Comparison of ENCODE assay signal across 1 cellular context in the genomic region with DNA sequence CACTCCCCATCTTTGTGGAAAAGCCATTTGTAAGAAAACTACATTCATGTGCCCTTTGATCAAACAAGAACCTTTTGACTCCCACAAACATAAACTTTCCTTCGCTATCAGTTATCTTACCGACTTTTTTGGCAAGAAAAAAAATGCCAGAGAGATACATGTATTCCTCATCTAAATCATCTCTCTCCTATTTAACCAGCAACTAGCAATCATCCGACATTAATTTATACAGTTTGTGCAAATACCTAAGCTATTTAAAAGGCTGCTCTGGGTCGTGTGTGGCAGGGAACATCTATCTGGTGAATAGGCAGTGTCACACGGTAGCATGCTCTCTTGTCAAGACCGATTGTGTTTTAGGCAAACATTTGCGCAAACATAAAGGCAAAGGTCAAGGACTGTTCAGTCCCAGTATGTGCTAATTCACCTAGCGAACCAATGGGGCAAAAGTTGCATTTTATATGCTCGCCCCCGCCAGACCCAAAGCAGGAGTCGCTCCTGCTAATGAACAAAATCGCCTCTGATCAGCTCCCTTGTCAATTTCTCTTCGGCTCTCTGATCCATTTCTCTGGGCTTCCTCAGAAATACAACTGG.
TF ChIP-seq lines count a peak whose summit lies in the region.

No MANE protein-coding gene starts in this region.

TF ChIP-seq in HepG2, 621 proteins besides CTCF, POLR2A, EP300 and RAD21 (continued from another document and continues in another):
- TF ChIP-seq KIAA2018 (CRISPR knock-in tag; IDR thresholded peaks at IDR 0.05; ENCODE audit: borderline replicate concordance) (no peak), CHD2 (IDR thresholded peaks at IDR 0.05; ENCODE audit: low read depth, low read length) (no peak), SALL2 (CRISPR knock-in tag; IDR thresholded peaks at IDR 0.05) (no peak), CEBPB (IDR thresholded peaks at IDR 0.05; ENCODE audit: borderline replicate concordance, low read depth, low read length) (peak; percentile 93), MLLT10 (CRISPR knock-in tag; IDR thresholded peaks at IDR 0.05) (no peak), MTF2 (CRISPR knock-in tag; IDR thresholded peaks at IDR 0.05; ENCODE audit: borderline replicate concordance) (no peak), SP2 (CRISPR knock-in tag; IDR thresholded peaks at IDR 0.05) (no peak), YY1 (IDR thresholded peaks at IDR 0.05; ENCODE audit: insufficient read depth, insufficient replicate concordance, low read depth, low read length) (no peak), ZBTB39 (CRISPR knock-in tag; IDR thresholded peaks at IDR 0.05) (no peak), TCF7 (IDR thresholded peaks at IDR 0.05; ENCODE audit: low read depth) (peak; percentile 46), HMG20A (CRISPR knock-in tag; IDR thresholded peaks at IDR 0.05; ENCODE audit: borderline replicate concordance) (peak; percentile 85), ZNF30 (CRISPR knock-in tag; IDR thresholded peaks at IDR 0.05) (no peak), ZNF678 (CRISPR knock-in tag; IDR thresholded peaks at IDR 0.05) (no peak), ZNF101 (CRISPR knock-in tag; IDR thresholded peaks at IDR 0.05; ENCODE audit: borderline replicate concordance, low read depth) (no peak), ZNF691 (CRISPR knock-in tag; IDR thresholded peaks at IDR 0.05; ENCODE audit: borderline replicate concordance, low read depth) (no peak), ZNF414 (CRISPR knock-in tag; IDR thresholded peaks at IDR 0.05) (no peak), ZNF318 (CRISPR knock-in tag; IDR thresholded peaks at IDR 0.05) (no peak), SRF (IDR thresholded peaks at IDR 0.05; ENCODE audit: low read depth, low read length) (no peak), ZNF724P (CRISPR knock-in tag; IDR thresholded peaks at IDR 0.05; ENCODE audit: borderline replicate concordance) (no peak), CREM (IDR thresholded peaks at IDR 0.05) (no peak), CREM (CRISPR knock-in tag; IDR thresholded peaks at IDR 0.05) (no peak), ZNF775 (CRISPR knock-in tag; IDR thresholded peaks at IDR 0.05; ENCODE audit: borderline replicate concordance) (no peak), RARG (CRISPR knock-in tag; IDR thresholded peaks at IDR 0.05; ENCODE audit: low read depth) (no peak), ZNF350 (CRISPR knock-in tag; IDR thresholded peaks at IDR 0.05; ENCODE audit: borderline replicate concordance, low read depth) (no peak), FOXC1 (CRISPR knock-in tag; IDR thresholded peaks at IDR 0.05; ENCODE audit: borderline replicate concordance) (no peak; the same call in 1 of the 2 replicates)
- TF ChIP-seq, protein P1, sequence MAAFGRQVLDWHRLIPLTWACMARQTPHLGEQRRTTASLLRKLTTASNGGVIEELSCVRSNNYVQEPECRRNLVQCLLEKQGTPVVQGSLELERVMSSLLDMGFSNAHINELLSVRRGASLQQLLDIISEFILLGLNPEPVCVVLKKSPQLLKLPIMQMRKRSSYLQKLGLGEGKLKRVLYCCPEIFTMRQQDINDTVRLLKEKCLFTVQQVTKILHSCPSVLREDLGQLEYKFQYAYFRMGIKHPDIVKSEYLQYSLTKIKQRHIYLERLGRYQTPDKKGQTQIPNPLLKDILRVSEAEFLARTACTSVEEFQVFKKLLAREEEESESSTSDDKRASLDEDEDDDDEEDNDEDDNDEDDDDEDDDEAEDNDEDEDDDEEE (CRISPR knock-in tag; IDR thresholded peaks at IDR 0.05) = no peak
- TF ChIP-seq, protein P2, sequence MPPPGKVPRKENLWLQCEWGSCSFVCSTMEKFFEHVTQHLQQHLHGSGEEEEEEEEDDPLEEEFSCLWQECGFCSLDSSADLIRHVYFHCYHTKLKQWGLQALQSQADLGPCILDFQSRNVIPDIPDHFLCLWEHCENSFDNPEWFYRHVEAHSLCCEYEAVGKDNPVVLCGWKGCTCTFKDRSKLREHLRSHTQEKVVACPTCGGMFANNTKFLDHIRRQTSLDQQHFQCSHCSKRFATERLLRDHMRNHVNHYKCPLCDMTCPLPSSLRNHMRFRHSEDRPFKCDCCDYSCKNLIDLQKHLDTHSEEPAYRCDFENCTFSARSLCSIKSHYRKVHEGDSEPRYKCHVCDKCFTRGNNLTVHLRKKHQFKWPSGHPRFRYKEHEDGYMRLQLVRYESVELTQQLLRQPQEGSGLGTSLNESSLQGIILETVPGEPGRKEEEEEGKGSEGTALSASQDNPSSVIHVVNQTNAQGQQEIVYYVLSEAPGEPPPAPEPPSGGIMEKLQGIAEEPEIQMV (CRISPR knock-in tag; IDR thresholded peaks at IDR 0.05; ENCODE audit: low read depth) = no peak
- TF ChIP-seq, protein P3, sequence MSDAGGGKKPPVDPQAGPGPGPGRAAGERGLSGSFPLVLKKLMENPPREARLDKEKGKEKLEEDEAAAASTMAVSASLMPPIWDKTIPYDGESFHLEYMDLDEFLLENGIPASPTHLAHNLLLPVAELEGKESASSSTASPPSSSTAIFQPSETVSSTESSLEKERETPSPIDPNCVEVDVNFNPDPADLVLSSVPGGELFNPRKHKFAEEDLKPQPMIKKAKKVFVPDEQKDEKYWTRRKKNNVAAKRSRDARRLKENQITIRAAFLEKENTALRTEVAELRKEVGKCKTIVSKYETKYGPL (CRISPR knock-in tag; IDR thresholded peaks at IDR 0.05) = no peak
